ENCODE assay signal across 8 cellular contexts in the genomic region with DNA sequence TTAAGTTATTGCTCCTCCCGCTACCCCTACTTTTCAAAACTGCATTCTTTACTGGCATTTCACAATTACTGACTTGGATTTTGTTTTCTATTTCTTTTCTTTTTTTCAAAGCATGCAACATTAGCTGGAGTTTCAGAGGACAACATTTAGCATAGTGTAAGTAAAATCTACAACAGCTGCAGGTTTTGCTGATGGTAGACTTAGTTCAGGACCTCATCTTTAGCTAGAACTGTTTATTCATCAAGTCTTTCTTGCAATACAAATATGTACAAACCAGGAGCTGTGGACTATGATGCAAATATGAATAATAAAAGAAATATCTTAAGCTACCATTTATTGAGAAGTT. TPM values are rescaled to one million over a fixed set of nuclear protein-coding genes. Genes with fewer than 3 reads are reported as not detected.
DNase-seq lines count a peak whose midpoint lies in the region; ATAC-seq and TF ChIP-seq lines count a peak whose summit lies in the region.

No MANE protein-coding gene starts in this region.

- TF ChIP-seq CTCF in right atrium auricular region (IDR thresholded peaks at IDR 0.05) (peak in 1 of 2 donors; percentile 11), stomach (IDR thresholded peaks at IDR 0.05) (no peak)

- H3K27me3 ChIP-seq in SJSA1 (replicated peaks): no peaks in the 10 kb centered on the region
- no peaks in the 10 kb centered on the region for H3K27me3 ChIP-seq in right atrium auricular region
- H3K27me3 ChIP-seq in stomach: peaks cover 0 to 7% (median 0%) of the 10 kb centered on the region in 3 donors

- intact Hi-C loops in stomach (cut with DNase I; ENCODE audit: low total_unique reads): loop anchor here (10.0 kb wide), 1 partner anchor 343 kb away; no protein-coding TSS in a partner anchor

- no peak for TF ChIP-seq POLR2A in stomach (IDR thresholded peaks at IDR 0.05)

- no peak for ATAC-seq in HG02981 (IDR thresholded peaks at IDR 0.05; ENCODE audit: unreplicated experiment)

- no peaks in the 10 kb centered on the region for H3K9me3 ChIP-seq in SJSA1 (replicated peaks)
- H3K9me3 ChIP-seq in right atrium auricular region: no peaks in the 10 kb centered on the region
- no peaks in the 10 kb centered on the region for H3K9me3 ChIP-seq in stomach

- no peaks in the 10 kb centered on the region for H3K36me3 ChIP-seq in SJSA1
- H3K36me3 ChIP-seq in right atrium auricular region: no peaks in the 10 kb centered on the region
- H3K36me3 ChIP-seq in stomach: no peaks in the 10 kb centered on the region

- H3K4me1 ChIP-seq in SJSA1 (replicated peaks) (peaks cover 9% of the 10 kb centered on the region), right atrium auricular region (peaks cover 0 to 15% of the 10 kb centered on the region in 2 donors), stomach (peaks cover 0 to 27% (median 19%) of the 10 kb centered on the region in 4 donors)

- H3K27ac ChIP-seq in SJSA1 (no peak overlapping the region), right atrium auricular region (peak overlapping the region; percentile 89 to 94), stomach (peak overlapping the region in 4 of 5 donors; percentile 83 to 90 (median 86))

- H3K4me3 ChIP-seq in SJSA1 (peak overlapping the region; percentile 67), right atrium auricular region (peak overlapping the region; percentile 88 to 94), stomach (peak overlapping the region; percentile 64 to 88 (median 80))

- peak; percentile 28 for DNase-seq in DMS53 (lab: John Stamatoyannopoulos, UW)
- DNase-seq in DMS53 treated with DMSO at 0.1 percent for 48 hours (lab: John Stamatoyannopoulos, UW; ENCODE audit: unreplicated experiment): no peak
- DNase-seq in SJSA1 (ENCODE audit: low read depth in 1 of 2, low spot score in 2 of 2): no peak
- no peak for DNase-seq in right atrium auricular region (ENCODE audit: low spot score)
- DNase-seq in stomach: no peak
- DNase-seq in DMS153 (lab: John Stamatoyannopoulos, UW): no peak
- DNase-seq in DMS 273 (lab: John Stamatoyannopoulos, UW; ENCODE audit: unreplicated experiment): no peak

- WGBS in stomach, 5 donors: 0 to 3% (median 0%) methylated on average over 1 of the region's 1 CpG

- no peak for TF ChIP-seq EP300 in stomach (IDR thresholded peaks at IDR 0.05)

RNA-seq across cellular contexts. Expression of gene CEP162, which starts 0.7 kb away (rescaled TPM):
- 10.2 and 15.9 TPM in 2 replicates for total RNA-seq in SJSA1 (2014; rRNA removed; shearing (Covaris generic))
- total RNA-seq in right atrium auricular region (1 to 10 TPM; 3.5 to 5.5 TPM), stomach (10 to 100 TPM in 4 of 5 donors, 1 to 10 TPM in 1; 1.4 to 33.9 (median 12.1) TPM)
- polyA plus RNA-seq in stomach: 1 to 10 TPM; 4.9 to 5.0 (median 4.9) TPM
